Comparison of ENCODE assay signal across 19 cellular contexts in the genomic region with DNA sequence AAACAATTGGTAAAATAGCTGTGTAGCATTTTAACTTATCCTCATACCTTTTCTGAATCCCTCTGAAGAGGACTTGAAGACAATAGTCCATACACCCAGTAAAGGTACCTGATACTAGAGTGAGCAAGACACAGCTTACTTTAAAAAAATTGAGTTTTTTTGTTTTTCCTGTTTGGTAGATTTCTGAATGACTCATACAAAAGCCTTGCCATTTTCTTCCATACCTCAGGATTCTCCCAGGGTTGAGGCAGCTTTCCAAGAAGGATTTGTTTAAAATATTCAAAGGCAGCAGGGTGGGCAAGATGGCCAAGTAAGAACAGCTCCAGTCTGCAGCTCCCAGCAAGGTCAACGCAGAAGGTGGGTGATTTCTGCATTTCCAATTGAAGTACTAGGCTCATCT.
DNase-seq lines count a peak whose midpoint lies in the region; ATAC-seq lines count a peak whose summit lies in the region.
"Had no signal": no experiment of that assay in that cellular context is flagged by ENCODE, and none has a peak within 500 bp of the region (broad histone marks: within the 10 kb centered on the region; RNA-seq: fewer than 3 reads in every experiment).

No MANE protein-coding gene starts in this region.

- peak; percentile 69 for DNase-seq in HT1080 (ENCODE audit: low read depth)
- DNase-seq in astrocyte of the hippocampus (ENCODE audit: low read depth, low spot score): peak; percentile 72
- DNase-seq in fibroblast of peridontal ligament (ENCODE audit: extremely low read depth): peak; percentile 0
- peak; percentile 5 for DNase-seq in skeletal muscle cell (ENCODE audit: low read depth)
- no peak for DNase-seq in NOMO-1 (lab: John Stamatoyannopoulos, UW; ENCODE audit: unreplicated experiment in 2 of 2)
- DNase-seq in activated CD4-positive, alpha-beta T cell treated with anti-CD3 and anti-CD28 coated beads, Interleukin-2, amount 50 U/mL, for 4 hours: no peak
- DNase-seq: ACHN; CD4-positive, alpha-beta memory T cell; GDM1; KG1; NCI-H1105; NCI-H2081 treated with DMSO at 0.1 percent for 48 hours; NCI-H446; NCI-H526; OCI-M1; Right ventricle myocardium superior had no signal

- no peak overlapping the region for H3K4me3 ChIP-seq in skeletal muscle cell (ENCODE audit: low read depth, low read length)
- H3K4me3 ChIP-seq: BLaER1 treated with 17β-estradiol and CSF1 and Interleukin-3, amounts not matched to agents 10 nM and 100 nM had no signal

- ATAC-seq in HG03039 (IDR thresholded peaks at IDR 0.05; ENCODE audit: unreplicated experiment) (no peak), GM19035 (IDR thresholded peaks at IDR 0.05; ENCODE audit: unreplicated experiment) (no peak)

Comparison
In these comparisons a context has a peak if more than half of its experiments do, and no peak if none do; other contexts are left out.
1. DNase-seq: peak in HT1080 (single experiment), astrocyte of the hippocampus (single experiment), fibroblast of peridontal ligament (single experiment) and skeletal muscle cell (single experiment); none in NOMO-1 (0 of 2) and activated CD4-positive, alpha-beta T cell treated with anti-CD3 and anti-CD28 coated beads, Interleukin-2, amount 50 U/mL, for 4 hours (0 of 2).